In genomic region chr7:432256-432655, GRCh38 we compare ENCODE assay signal across 1 cellular context.
TF ChIP-seq lines count a peak whose summit lies in the region.

No MANE protein-coding gene starts in this region.

TF ChIP-seq in H1, 55 proteins besides CTCF, POLR2A, EP300 and RAD21:
- TF ChIP-seq RXRA (IDR thresholded peaks at IDR 0.05; ENCODE audit: insufficient read depth, low read depth, low read length) (no peak), SIX5 (IDR thresholded peaks at IDR 0.05; ENCODE audit: low read depth, low read length) (no peak), ATF2 (IDR thresholded peaks at IDR 0.05; ENCODE audit: low read length) (no peak), MAFK (IDR thresholded peaks at IDR 0.05; ENCODE audit: low read depth, low read length) (no peak), CREB1 (IDR thresholded peaks at IDR 0.05) (no peak), ATF3 (IDR thresholded peaks at IDR 0.05; ENCODE audit: insufficient read depth, low read depth, low read length) (no peak), GTF2F1 (IDR thresholded peaks at IDR 0.05; ENCODE audit: borderline replicate concordance, low read depth, low read length) (no peak), EZH2 (IDR thresholded peaks at IDR 0.05; ENCODE audit: low read depth, low read length, severe bottlenecking) (no peak), TAF7 (optimal IDR thresholded peaks at IDR 0.05; ENCODE audit: borderline replicate concordance, low read depth, low read length) (no peak), ZNF274 (IDR thresholded peaks at IDR 0.05; ENCODE audit: borderline replicate concordance, extremely low read depth, low read length) (no peak), CHD7 (IDR thresholded peaks at IDR 0.05; ENCODE audit: insufficient replicate concordance, low read length) (no peak), POLR2AphosphoS5 (IDR thresholded peaks at IDR 0.05; ENCODE audit: low read depth, low read length) (no peak), RFX5 (IDR thresholded peaks at IDR 0.05; ENCODE audit: borderline replicate concordance, low read depth, low read length) (no peak), TEAD4 (IDR thresholded peaks at IDR 0.05; ENCODE audit: low read depth, low read length) (no peak), JUN (IDR thresholded peaks at IDR 0.05; ENCODE audit: low read depth, low read length) (no peak), HDAC2 (IDR thresholded peaks at IDR 0.05; ENCODE audit: borderline replicate concordance in 1 of 2, low read depth in 2 of 2, low read length in 2 of 2) (no peak), SRF (IDR thresholded peaks at IDR 0.05; ENCODE audit: low read depth, low read length) (no peak), GABPA (IDR thresholded peaks at IDR 0.05; ENCODE audit: borderline replicate concordance, insufficient read depth, low read length) (no peak)
